Comparison of ENCODE assay signal across 26 cellular contexts in the genomic region with DNA sequence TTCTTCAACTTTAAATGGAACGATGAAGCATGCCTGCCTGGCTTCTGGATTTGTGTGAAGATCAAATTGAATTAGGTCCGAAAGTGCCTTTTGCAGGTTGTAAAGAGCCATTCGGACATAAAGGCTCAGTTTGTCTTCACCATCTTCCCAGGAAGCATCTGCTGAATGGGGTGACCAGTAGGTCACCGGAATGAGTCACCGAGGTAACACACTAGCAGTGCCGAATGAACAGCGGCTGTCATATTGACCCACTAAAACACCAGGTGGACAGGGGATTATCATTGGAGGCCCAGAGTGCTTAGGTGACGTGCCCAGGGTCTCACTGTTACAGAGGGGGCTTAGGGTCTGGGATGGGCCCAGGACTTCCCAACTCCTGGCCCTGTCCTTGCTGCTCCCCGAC. TPM values are rescaled to one million over a fixed set of nuclear protein-coding genes. Genes with fewer than 3 reads are reported as not detected.
DNase-seq lines count a peak whose midpoint lies in the region; ATAC-seq and TF ChIP-seq lines count a peak whose summit lies in the region.
"Had no signal": no experiment of that assay in that cellular context is flagged by ENCODE, and none has a peak within 500 bp of the region (broad histone marks: within the 10 kb centered on the region; RNA-seq: fewer than 3 reads in every experiment).

No MANE protein-coding gene starts in this region.

- POLR2A ChIA-PET in SK-N-SH (lab: Yijun Ruan, JAX) = no interaction called here

- TF ChIP-seq CTCF in SK-N-SH (IDR thresholded peaks at IDR 0.05) = no peak

- TF ChIP-seq EP300 in SK-N-SH (IDR thresholded peaks at IDR 0.05; ENCODE audit: borderline replicate concordance in 1 of 2, low read depth in 1 of 2, low read length in 1 of 2) = no peak

- H4K20me1 ChIP-seq in SK-N-SH (ENCODE audit: insufficient read depth) = no peaks in the 10 kb centered on the region
- H4K20me1 ChIP-seq: BLaER1 treated with 17β-estradiol and CSF1 and Interleukin-3, amounts not matched to agents 10 nM and 100 nM had no signal

- H3K79me2 ChIP-seq in SK-N-SH (ENCODE audit: insufficient read depth) = no peaks in the 10 kb centered on the region

- no peak overlapping the region for H2AFZ ChIP-seq in SK-N-SH (ENCODE audit: low read depth)

- 52% methylated on average over 8 of the region's 9 CpGs for WGBS in SK-N-SH (ENCODE audit: low lambda C conversion rate)

- DNase-seq in SK-N-SH (no peak), SJCRH30 (peak; percentile 69 to 86), iris pigment epithelial cell (ENCODE audit: low read depth) (peak; percentile 48), T-helper 1 cell (no peak), NCI-H1436 treated with DMSO at 0.1 percent for 48 hours (lab: John Stamatoyannopoulos, UW) (no peak), AG20443 (ENCODE audit: low spot score) (no peak)
- DNase-seq: 8988T; activated CD4-positive, alpha-beta T cell treated with anti-CD3 and anti-CD28 coated beads for 1 hour; gastrocnemius medialis; H9; KBM-7; NCI-H526; stimulated activated CD4-positive, alpha-beta T cell treated with anti-CD3 and anti-CD28 coated beads, Interleukin-4, amount 100 ng/mL, for 1 hour; stimulated activated naive CD8-positive, alpha-beta T cell treated with anti-CD3 and anti-CD28 coated beads, Interleukin-15, amount 100 ng/mL, for 72 hours; transverse colon had no signal

- H3K9me2 ChIP-seq in SK-N-SH = no peaks in the 10 kb centered on the region

- H3F3A ChIP-seq in SK-N-SH (replicated peaks; ENCODE audit: insufficient read depth) = peaks cover 3% of the 10 kb centered on the region

- H3K36me3 ChIP-seq in SK-N-SH (replicated peaks in 1 of 2; ENCODE audit: control insufficient read depth in 1 of 2, insufficient read depth in 2 of 2, low read length in 1 of 2) (no peaks in the 10 kb centered on the region), SJCRH30 (no peaks in the 10 kb centered on the region)
- H3K36me3 ChIP-seq: BLaER1 treated with 17β-estradiol and CSF1 and Interleukin-3, amounts not matched to agents 10 nM and 100 nM; gastrocnemius medialis; prostate gland; transverse colon had no signal

- no peak for TF ChIP-seq RAD21 in SK-N-SH (IDR thresholded peaks at IDR 0.05; ENCODE audit: low read length)

- no peak overlapping the region for H3K27ac ChIP-seq in SK-N-SH (ENCODE audit: low read depth in 2 of 2, low read length in 1 of 2)
- peak overlapping the region; percentile 100 for H3K27ac ChIP-seq in SJCRH30
- H3K27ac ChIP-seq: coronary artery, epithelial cell of prostate, gastrocnemius medialis, HL-60, prostate gland, SK-N-MC, skin epidermis, transverse colon had no signal

- no peaks in the 10 kb centered on the region for H3K27me3 ChIP-seq in SK-N-SH (ENCODE audit: insufficient read depth)
- H3K27me3 ChIP-seq in SJCRH30 = no peaks in the 10 kb centered on the region
- H3K27me3 ChIP-seq: BLaER1 treated with 17β-estradiol and CSF1 and Interleukin-3, amounts not matched to agents 10 nM and 100 nM; gastrocnemius medialis; transverse colon had no signal

- ATAC-seq in SK-N-SH treated with all-trans-retinoic acid at 6 μM for 48 hours = no peak
- ATAC-seq in HG02798 (IDR thresholded peaks at IDR 0.05; ENCODE audit: poor library complexity, unreplicated experiment) = no peak
- ATAC-seq: activated naive CD4-positive, alpha-beta T cell treated with anti-CD3 and anti-CD28 coated beads, Interleukin-2, amount 50 U/mL, for 72 hours; gastrocnemius medialis; natural killer cell treated with Interleukin-12 subunit alpha and Interleukin-12 subunit beta and Interleukin-15 and Interleukin-18, amount 100 ng/mL, for 72 hours; stimulated activated naive CD8-positive, alpha-beta T cell treated with anti-CD3 and anti-CD28 coated beads, Interleukin-15, amount 100 ng/mL, for 72 hours had no signal

- no peak overlapping the region for H3K9ac ChIP-seq in SK-N-SH
- H3K9ac ChIP-seq: BLaER1 treated with 17β-estradiol and CSF1 and Interleukin-3, amounts not matched to agents 10 nM and 100 nM had no signal

- CTCF ChIA-PET in SK-N-SH (lab: Yijun Ruan, JAX) = no interaction called here

- H3K4me3 ChIP-seq in SK-N-SH (ENCODE audit: low read depth in 2 of 2, low read length in 1 of 2) (no peak overlapping the region), SJCRH30 (no peak overlapping the region)
- H3K4me3 ChIP-seq: BLaER1 treated with 17β-estradiol and CSF1 and Interleukin-3, amounts not matched to agents 10 nM and 100 nM; coronary artery; gastrocnemius medialis; prostate gland; SK-N-MC; skin epidermis; transverse colon had no signal

- H3K4me1 ChIP-seq in SK-N-SH (ENCODE audit: control insufficient read depth in 1 of 2, insufficient read depth in 2 of 2, low read depth in 1 of 2, low read length in 1 of 2) (peaks cover 12 to 15% of the 10 kb centered on the region in 2 experiments; a peak in 3 of 4 replicates), SJCRH30 (peaks cover 61% of the 10 kb centered on the region)

- H3K9me3 ChIP-seq in SK-N-SH = no peaks in the 10 kb centered on the region
- H3K9me3 ChIP-seq in SJCRH30 (replicated peaks) = no peaks in the 10 kb centered on the region
- H3K9me3 ChIP-seq: BLaER1 treated with 17β-estradiol and CSF1 and Interleukin-3, amounts not matched to agents 10 nM and 100 nM; gastrocnemius medialis; prostate gland; transverse colon had no signal

- H3K4me2 ChIP-seq in SK-N-SH = no peak overlapping the region

TF ChIP-seq in SK-N-SH, 30 proteins besides CTCF, POLR2A, EP300 and RAD21:
- no peak for TF ChIP-seq JUND (IDR thresholded peaks at IDR 0.05)
- TF ChIP-seq FOSL2 (IDR thresholded peaks at IDR 0.05; ENCODE audit: borderline replicate concordance, low read depth) = peak; percentile 38; the same call in 1 of the 2 replicates
- TF ChIP-seq TCF12 (IDR thresholded peaks at IDR 0.05) = peak; percentile 20; the same call in 1 of the 2 replicates
- no peak for TF ChIP-seq IRF3 (IDR thresholded peaks at IDR 0.05; ENCODE audit: low read depth, low read length)
- TF ChIP-seq TEAD4 (IDR thresholded peaks at IDR 0.05; ENCODE audit: borderline replicate concordance, insufficient read depth) = no peak
- TF ChIP-seq RXRA (IDR thresholded peaks at IDR 0.05; ENCODE audit: borderline replicate concordance, low read depth) = peak; percentile 71; the same call in 1 of the 2 replicates
- no peak for TF ChIP-seq YY1 (IDR thresholded peaks at IDR 0.05; ENCODE audit: low read depth)

TF ChIP-seq in SK-N-SH treated with all-trans-retinoic acid at 6 μM for 48 hours, 23 proteins besides CTCF, POLR2A, EP300 and RAD21:
- no peak for TF ChIP-seq ZNF8 (CRISPR knock-in tag; IDR thresholded peaks at IDR 0.05)
- no peak for TF ChIP-seq CREB5 (CRISPR knock-in tag; IDR thresholded peaks at IDR 0.05; ENCODE audit: low read depth)
- TF ChIP-seq RARB (CRISPR knock-in tag; IDR thresholded peaks at IDR 0.05) = no peak
- no peak for TF ChIP-seq BACH2 (CRISPR knock-in tag; IDR thresholded peaks at IDR 0.05; ENCODE audit: borderline replicate concordance)
- no peak for TF ChIP-seq ARNTL (CRISPR knock-in tag; IDR thresholded peaks at IDR 0.05; ENCODE audit: borderline replicate concordance, low read depth)
- no peak for TF ChIP-seq OSR1 (CRISPR knock-in tag; IDR thresholded peaks at IDR 0.05)
- TF ChIP-seq ZFP30 (CRISPR knock-in tag; IDR thresholded peaks at IDR 0.05) = no peak

RNA-seq across cellular contexts. Expression of gene MYH9, which starts 43.1 kb away (rescaled TPM):
- 202 and 303 TPM in 2 replicates for polyA plus RNA-seq in SK-N-SH (2012; rRNA removed)
- 181 and 225 TPM in 2 replicates for polyA plus RNA-seq in SK-N-SH (2012; cell fraction: cytosol; rRNA removed)
- 401 and 439 TPM in 2 replicates for polyA plus RNA-seq in SK-N-SH (2012; cell fraction: nucleus; rRNA removed)
- 151 TPM in 2 replicates for total RNA-seq in SJCRH30 (2014; rRNA removed; shearing (Covaris generic))

RNA-seq across cellular contexts. Expression of gene TXN2, which starts 50.6 kb away (rescaled TPM):
- polyA plus RNA-seq in SK-N-SH (2012; rRNA removed) = 251 and 284 TPM in 2 replicates
- polyA plus RNA-seq in SK-N-SH (2012; cell fraction: cytosol; rRNA removed) = 212 and 258 TPM in 2 replicates
- 151 and 162 TPM in 2 replicates for polyA plus RNA-seq in SK-N-SH (2012; cell fraction: nucleus; rRNA removed)
- total RNA-seq in SJCRH30 (2014; rRNA removed; shearing (Covaris generic)) = 45.6 and 53.6 TPM in 2 replicates

Comparison
In these comparisons a context has a peak if more than half of its experiments do, and no peak if none do; other contexts are left out.
1. DNase-seq: peak in SJCRH30 (2 of 2) and iris pigment epithelial cell (single experiment); none in SK-N-SH (single experiment), T-helper 1 cell (0 of 5), NCI-H1436 treated with DMSO at 0.1 percent for 48 hours (single experiment) and AG20443 (single experiment).